In the genomic region with DNA sequence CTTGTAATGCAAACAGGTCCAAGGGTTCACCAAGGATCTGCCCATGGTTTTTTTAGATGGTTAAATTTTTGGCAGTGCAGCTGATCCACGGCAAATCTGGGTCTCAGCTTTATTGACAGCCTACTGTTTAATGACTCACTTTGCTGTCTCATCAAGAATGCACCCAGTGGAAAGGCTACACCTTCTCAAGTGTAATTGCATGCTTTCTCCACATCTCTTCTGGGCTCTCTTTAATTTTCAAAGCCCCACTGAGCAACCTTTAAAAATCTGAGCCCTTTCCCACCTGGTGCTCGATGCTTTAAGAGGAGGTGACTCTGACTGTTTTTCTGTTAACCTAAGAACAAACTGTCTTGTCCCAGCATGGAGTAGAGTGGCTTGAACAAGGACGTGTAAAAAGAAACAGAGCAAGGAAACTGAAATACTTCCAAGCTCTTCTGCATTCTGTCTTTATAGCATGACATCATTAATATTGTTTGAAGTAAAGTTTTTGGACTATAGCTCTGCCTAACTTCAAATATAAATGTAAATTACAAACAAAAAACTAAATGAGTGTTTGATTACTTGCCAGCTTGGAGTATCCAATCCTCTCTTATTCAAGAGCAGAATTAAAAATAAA, we compare ENCODE assay signal across 9 cellular contexts.
A peak's percentile ranks its signal among the peaks of the same experiment; 100 is the strongest.
DNase-seq lines count a peak whose midpoint lies in the region; TF ChIP-seq lines count a peak whose summit lies in the region.
"Had no signal": no experiment of that assay in that cellular context is flagged by ENCODE, and none has a peak within 500 bp of the region (broad histone marks: within the 10 kb centered on the region; RNA-seq: fewer than 3 reads in every experiment).

No MANE protein-coding gene starts in this region.

- DNase-seq in AG10803 (ENCODE audit: low read depth) (peak; percentile 53), SW480 (ENCODE audit: low spot score) (peak; percentile 84), kidney tubule cell (ENCODE audit: low spot score) (peak; percentile 86), NOMO-1 treated with dmso at 0.1 percent for 144 hours (lab: John Stamatoyannopoulos, UW; ENCODE audit: unreplicated experiment) (no peak), inferior parietal cortex (ENCODE audit: extremely low spot score) (no peak)
- no peak for DNase-seq in activated CD8-positive, alpha-beta memory T cell treated with anti-CD3 and anti-CD28 coated beads for 24 hours
- DNase-seq in activated effector memory CD4-positive, alpha-beta T cell treated with anti-CD3 and anti-CD28 coated beads, Interleukin-2, amount 50 U/mL, for 16 hours, result no peak
- DNase-seq: activated CD4-positive, alpha-beta T cell treated with anti-CD3 and anti-CD28 coated beads for 36 hours had no signal

- H3K9me3 ChIP-seq in HUES48 (ENCODE audit: control insufficient read depth, insufficient read depth, low read length), result no peaks in the 10 kb centered on the region

- H3K27me3 ChIP-seq in HUES48 (ENCODE audit: control insufficient read depth, insufficient read depth, low read length), result 0 out of 2 replicates have a peak, but pooled peaks cover 2% of the 10 kb centered on the region

- H3K4me1 ChIP-seq in HUES48 (ENCODE audit: control insufficient read depth, insufficient read depth, low read length), result peaks cover 39% of the 10 kb centered on the region

- H3K9ac ChIP-seq in HUES48 (ENCODE audit: low read depth, low read length), result no peak overlapping the region

- TF ChIP-seq CTCF in AG10803 (conservative IDR thresholded peaks at IDR 0.05; ENCODE audit: low read length), result peak; percentile 29

- H3K27ac ChIP-seq in HUES48 (ENCODE audit: low read depth, low read length), result peak overlapping the region; percentile 25

- no peaks in the 10 kb centered on the region for H3K36me3 ChIP-seq in HUES48 (ENCODE audit: control insufficient read depth, insufficient read depth, low read length)

- H3K4me3 ChIP-seq in AG10803 (ENCODE audit: low read length) (no peak overlapping the region), HUES48 (ENCODE audit: low read depth, low read length) (no peak overlapping the region)

Comparison
In these comparisons a context has a peak if more than half of its experiments do, and no peak if none do; other contexts are left out.
1. DNase-seq: peak in AG10803 (single experiment), SW480 (single experiment) and kidney tubule cell (single experiment); none in NOMO-1 treated with dmso at 0.1 percent for 144 hours (single experiment), activated CD8-positive, alpha-beta memory T cell treated with anti-CD3 and anti-CD28 coated beads for 24 hours (single experiment), inferior parietal cortex (single experiment) and activated effector memory CD4-positive, alpha-beta T cell treated with anti-CD3 and anti-CD28 coated beads, Interleukin-2, amount 50 U/mL, for 16 hours (single experiment).